ENCODE assay signal across 1 cellular context in genomic region chr6:125188594-125189203, GRCh38.
TF ChIP-seq lines count a peak whose summit lies in the region.

No MANE protein-coding gene starts in this region.

TF ChIP-seq in A549, 52 proteins besides CTCF, POLR2A, EP300 and RAD21 (continued from another document):
- TF ChIP-seq E2F6 (IDR thresholded peaks at IDR 0.05; ENCODE audit: borderline replicate concordance, low read depth) = no peak
- no peak for TF ChIP-seq FOSB (CRISPR knock-in tag; IDR thresholded peaks at IDR 0.05)
- TF ChIP-seq ELK1 (IDR thresholded peaks at IDR 0.05; ENCODE audit: low read depth, low read length) = no peak
- no peak for TF ChIP-seq EHF (CRISPR knock-in tag; IDR thresholded peaks at IDR 0.05)
- no peak for TF ChIP-seq RFX5 (IDR thresholded peaks at IDR 0.05)
